1 cellular context compared by ENCODE assay signal in the genomic region with DNA sequence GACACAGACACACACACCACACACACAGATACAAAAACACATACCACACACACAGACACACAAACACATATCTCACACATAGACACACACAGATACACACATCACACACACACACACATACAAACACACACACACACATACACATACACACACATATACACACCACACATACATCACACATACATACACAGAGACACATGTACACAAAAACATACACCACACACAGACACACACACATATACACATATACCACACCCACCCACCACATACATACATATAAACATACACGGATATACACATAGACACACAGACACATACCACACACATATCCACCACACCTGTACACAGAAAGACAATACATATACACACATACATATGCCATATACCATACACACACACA.
TF ChIP-seq lines count a peak whose summit lies in the region.

No MANE protein-coding gene starts in this region.

TF ChIP-seq in HepG2, 621 proteins besides CTCF, POLR2A, EP300 and RAD21 (continued from another document and continues in another):
- TF ChIP-seq, protein P1, sequence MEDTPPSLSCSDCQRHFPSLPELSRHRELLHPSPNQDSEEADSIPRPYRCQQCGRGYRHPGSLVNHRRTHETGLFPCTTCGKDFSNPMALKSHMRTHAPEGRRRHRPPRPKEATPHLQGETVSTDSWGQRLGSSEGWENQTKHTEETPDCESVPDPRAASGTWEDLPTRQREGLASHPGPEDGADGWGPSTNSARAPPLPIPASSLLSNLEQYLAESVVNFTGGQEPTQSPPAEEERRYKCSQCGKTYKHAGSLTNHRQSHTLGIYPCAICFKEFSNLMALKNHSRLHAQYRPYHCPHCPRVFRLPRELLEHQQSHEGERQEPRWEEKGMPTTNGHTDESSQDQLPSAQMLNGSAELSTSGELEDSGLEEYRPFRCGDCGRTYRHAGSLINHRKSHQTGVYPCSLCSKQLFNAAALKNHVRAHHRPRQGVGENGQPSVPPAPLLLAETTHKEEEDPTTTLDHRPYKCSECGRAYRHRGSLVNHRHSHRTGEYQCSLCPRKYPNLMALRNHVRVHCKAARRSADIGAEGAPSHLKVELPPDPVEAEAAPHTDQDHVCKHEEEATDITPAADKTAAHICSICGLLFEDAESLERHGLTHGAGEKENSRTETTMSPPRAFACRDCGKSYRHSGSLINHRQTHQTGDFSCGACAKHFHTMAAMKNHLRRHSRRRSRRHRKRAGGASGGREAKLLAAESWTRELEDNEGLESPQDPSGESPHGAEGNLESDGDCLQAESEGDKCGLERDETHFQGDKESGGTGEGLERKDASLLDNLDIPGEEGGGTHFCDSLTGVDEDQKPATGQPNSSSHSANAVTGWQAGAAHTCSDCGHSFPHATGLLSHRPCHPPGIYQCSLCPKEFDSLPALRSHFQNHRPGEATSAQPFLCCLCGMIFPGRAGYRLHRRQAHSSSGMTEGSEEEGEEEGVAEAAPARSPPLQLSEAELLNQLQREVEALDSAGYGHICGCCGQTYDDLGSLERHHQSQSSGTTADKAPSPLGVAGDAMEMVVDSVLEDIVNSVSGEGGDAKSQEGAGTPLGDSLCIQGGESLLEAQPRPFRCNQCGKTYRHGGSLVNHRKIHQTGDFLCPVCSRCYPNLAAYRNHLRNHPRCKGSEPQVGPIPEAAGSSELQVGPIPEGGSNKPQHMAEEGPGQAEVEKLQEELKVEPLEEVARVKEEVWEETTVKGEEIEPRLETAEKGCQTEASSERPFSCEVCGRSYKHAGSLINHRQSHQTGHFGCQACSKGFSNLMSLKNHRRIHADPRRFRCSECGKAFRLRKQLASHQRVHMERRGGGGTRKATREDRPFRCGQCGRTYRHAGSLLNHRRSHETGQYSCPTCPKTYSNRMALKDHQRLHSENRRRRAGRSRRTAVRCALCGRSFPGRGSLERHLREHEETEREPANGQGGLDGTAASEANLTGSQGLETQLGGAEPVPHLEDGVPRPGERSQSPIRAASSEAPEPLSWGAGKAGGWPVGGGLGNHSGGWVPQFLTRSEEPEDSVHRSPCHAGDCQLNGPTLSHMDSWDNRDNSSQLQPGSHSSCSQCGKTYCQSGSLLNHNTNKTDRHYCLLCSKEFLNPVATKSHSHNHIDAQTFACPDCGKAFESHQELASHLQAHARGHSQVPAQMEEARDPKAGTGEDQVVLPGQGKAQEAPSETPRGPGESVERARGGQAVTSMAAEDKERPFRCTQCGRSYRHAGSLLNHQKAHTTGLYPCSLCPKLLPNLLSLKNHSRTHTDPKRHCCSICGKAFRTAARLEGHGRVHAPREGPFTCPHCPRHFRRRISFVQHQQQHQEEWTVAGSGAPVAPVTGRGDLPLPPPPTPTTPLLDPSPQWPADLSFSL (CRISPR knock-in tag; IDR thresholded peaks at IDR 0.05), result peak; percentile 73; the same call in 1 of the 2 replicates
- no peak for TF ChIP-seq ATAD3A (CRISPR knock-in tag; IDR thresholded peaks at IDR 0.05)
- no peak for TF ChIP-seq SSRP1 (CRISPR knock-in tag; IDR thresholded peaks at IDR 0.05)
- TF ChIP-seq PHB2 (IDR thresholded peaks at IDR 0.05; ENCODE audit: partially characterized antibody), result peak; percentile 25
- TF ChIP-seq SOX13 (IDR thresholded peaks at IDR 0.05), result no peak
- TF ChIP-seq SOX13 (CRISPR knock-in tag; conservative IDR thresholded peaks at IDR 0.05 in 1 of 2, IDR thresholded peaks at IDR 0.05 in 1 of 2), result no peak
- TF ChIP-seq ZNF616 (CRISPR knock-in tag; IDR thresholded peaks at IDR 0.05; ENCODE audit: low read depth), result no peak
- TF ChIP-seq, protein P2, sequence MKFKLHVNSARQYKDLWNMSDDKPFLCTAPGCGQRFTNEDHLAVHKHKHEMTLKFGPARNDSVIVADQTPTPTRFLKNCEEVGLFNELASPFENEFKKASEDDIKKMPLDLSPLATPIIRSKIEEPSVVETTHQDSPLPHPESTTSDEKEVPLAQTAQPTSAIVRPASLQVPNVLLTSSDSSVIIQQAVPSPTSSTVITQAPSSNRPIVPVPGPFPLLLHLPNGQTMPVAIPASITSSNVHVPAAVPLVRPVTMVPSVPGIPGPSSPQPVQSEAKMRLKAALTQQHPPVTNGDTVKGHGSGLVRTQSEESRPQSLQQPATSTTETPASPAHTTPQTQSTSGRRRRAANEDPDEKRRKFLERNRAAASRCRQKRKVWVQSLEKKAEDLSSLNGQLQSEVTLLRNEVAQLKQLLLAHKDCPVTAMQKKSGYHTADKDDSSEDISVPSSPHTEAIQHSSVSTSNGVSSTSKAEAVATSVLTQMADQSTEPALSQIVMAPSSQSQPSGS (CRISPR knock-in tag; IDR thresholded peaks at IDR 0.05), result no peak
- no peak for TF ChIP-seq GFI1 (CRISPR knock-in tag; IDR thresholded peaks at IDR 0.05; ENCODE audit: borderline replicate concordance)
- TF ChIP-seq, protein P3, sequence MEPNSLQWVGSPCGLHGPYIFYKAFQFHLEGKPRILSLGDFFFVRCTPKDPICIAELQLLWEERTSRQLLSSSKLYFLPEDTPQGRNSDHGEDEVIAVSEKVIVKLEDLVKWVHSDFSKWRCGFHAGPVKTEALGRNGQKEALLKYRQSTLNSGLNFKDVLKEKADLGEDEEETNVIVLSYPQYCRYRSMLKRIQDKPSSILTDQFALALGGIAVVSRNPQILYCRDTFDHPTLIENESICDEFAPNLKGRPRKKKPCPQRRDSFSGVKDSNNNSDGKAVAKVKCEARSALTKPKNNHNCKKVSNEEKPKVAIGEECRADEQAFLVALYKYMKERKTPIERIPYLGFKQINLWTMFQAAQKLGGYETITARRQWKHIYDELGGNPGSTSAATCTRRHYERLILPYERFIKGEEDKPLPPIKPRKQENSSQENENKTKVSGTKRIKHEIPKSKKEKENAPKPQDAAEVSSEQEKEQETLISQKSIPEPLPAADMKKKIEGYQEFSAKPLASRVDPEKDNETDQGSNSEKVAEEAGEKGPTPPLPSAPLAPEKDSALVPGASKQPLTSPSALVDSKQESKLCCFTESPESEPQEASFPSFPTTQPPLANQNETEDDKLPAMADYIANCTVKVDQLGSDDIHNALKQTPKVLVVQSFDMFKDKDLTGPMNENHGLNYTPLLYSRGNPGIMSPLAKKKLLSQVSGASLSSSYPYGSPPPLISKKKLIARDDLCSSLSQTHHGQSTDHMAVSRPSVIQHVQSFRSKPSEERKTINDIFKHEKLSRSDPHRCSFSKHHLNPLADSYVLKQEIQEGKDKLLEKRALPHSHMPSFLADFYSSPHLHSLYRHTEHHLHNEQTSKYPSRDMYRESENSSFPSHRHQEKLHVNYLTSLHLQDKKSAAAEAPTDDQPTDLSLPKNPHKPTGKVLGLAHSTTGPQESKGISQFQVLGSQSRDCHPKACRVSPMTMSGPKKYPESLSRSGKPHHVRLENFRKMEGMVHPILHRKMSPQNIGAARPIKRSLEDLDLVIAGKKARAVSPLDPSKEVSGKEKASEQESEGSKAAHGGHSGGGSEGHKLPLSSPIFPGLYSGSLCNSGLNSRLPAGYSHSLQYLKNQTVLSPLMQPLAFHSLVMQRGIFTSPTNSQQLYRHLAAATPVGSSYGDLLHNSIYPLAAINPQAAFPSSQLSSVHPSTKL (CRISPR knock-in tag; IDR thresholded peaks at IDR 0.05), result no peak
- 0 out of 2 replicates have a peak, but pooled peaks have one; percentile 5 for TF ChIP-seq NONO (IDR thresholded peaks at IDR 0.05)
- TF ChIP-seq NONO (CRISPR knock-in tag; conservative IDR thresholded peaks at IDR 0.05), result no peak
- no peak for TF ChIP-seq ZIK1 (CRISPR knock-in tag; IDR thresholded peaks at IDR 0.05; ENCODE audit: borderline replicate concordance, low read depth)
- TF ChIP-seq, protein P4, sequence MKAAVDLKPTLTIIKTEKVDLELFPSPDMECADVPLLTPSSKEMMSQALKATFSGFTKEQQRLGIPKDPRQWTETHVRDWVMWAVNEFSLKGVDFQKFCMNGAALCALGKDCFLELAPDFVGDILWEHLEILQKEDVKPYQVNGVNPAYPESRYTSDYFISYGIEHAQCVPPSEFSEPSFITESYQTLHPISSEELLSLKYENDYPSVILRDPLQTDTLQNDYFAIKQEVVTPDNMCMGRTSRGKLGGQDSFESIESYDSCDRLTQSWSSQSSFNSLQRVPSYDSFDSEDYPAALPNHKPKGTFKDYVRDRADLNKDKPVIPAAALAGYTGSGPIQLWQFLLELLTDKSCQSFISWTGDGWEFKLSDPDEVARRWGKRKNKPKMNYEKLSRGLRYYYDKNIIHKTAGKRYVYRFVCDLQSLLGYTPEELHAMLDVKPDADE (CRISPR knock-in tag; IDR thresholded peaks at IDR 0.05), result no peak
- no peak for TF ChIP-seq HNRNPK (IDR thresholded peaks at IDR 0.05; ENCODE audit: low read depth, low read length, poor library complexity, severe bottlenecking)
- TF ChIP-seq, protein P5, sequence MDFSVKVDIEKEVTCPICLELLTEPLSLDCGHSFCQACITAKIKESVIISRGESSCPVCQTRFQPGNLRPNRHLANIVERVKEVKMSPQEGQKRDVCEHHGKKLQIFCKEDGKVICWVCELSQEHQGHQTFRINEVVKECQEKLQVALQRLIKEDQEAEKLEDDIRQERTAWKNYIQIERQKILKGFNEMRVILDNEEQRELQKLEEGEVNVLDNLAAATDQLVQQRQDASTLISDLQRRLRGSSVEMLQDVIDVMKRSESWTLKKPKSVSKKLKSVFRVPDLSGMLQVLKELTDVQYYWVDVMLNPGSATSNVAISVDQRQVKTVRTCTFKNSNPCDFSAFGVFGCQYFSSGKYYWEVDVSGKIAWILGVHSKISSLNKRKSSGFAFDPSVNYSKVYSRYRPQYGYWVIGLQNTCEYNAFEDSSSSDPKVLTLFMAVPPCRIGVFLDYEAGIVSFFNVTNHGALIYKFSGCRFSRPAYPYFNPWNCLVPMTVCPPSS (IDR thresholded peaks at IDR 0.05), result peak; percentile 78; the same call in 1 of the 2 replicates
- peak; percentile 63; the same call in 1 of the 2 replicates for TF ChIP-seq SOX6 (IDR thresholded peaks at IDR 0.05)
- no peak for TF ChIP-seq SOX6 (CRISPR knock-in tag; IDR thresholded peaks at IDR 0.05)
- no peak for TF ChIP-seq MYNN (CRISPR knock-in tag; IDR thresholded peaks at IDR 0.05; ENCODE audit: low read depth)
- TF ChIP-seq TCF7L2 (IDR thresholded peaks at IDR 0.05; ENCODE audit: low read depth, low read length), result no peak
- no peak for TF ChIP-seq NR1H2 (CRISPR knock-in tag; IDR thresholded peaks at IDR 0.05; ENCODE audit: borderline replicate concordance, low read depth)
- 0 out of 2 replicates have a peak, but pooled peaks have one; percentile 82 for TF ChIP-seq IKZF1 (IDR thresholded peaks at IDR 0.05)
- TF ChIP-seq JUNB (CRISPR knock-in tag; IDR thresholded peaks at IDR 0.05; ENCODE audit: borderline replicate concordance), result 0 out of 2 replicates have a peak, but pooled peaks have one; percentile 43
- TF ChIP-seq ELF4 (CRISPR knock-in tag; IDR thresholded peaks at IDR 0.05; ENCODE audit: borderline replicate concordance), result no peak
- TF ChIP-seq, protein P6, sequence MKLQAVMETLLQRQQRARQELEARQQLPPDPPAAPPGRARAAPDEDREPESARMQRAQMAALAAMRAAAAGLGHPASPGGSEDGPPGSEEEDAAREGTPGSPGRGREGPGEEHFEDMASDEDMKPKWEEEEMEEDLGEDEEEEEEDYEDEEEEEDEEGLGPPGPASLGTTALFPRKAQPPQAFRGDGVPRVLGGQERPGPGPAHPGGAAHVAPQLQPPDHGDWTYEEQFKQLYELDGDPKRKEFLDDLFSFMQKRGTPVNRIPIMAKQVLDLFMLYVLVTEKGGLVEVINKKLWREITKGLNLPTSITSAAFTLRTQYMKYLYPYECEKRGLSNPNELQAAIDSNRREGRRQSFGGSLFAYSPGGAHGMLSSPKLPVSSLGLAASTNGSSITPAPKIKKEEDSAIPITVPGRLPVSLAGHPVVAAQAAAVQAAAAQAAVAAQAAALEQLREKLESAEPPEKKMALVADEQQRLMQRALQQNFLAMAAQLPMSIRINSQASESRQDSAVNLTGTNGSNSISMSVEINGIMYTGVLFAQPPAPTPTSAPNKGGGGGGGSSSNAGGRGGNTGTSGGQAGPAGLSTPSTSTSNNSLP (IDR thresholded peaks at IDR 0.05; ENCODE audit: low read depth, low read length), result no peak
- no peak for TF ChIP-seq FIP1L1 (IDR thresholded peaks at IDR 0.05; ENCODE audit: borderline replicate concordance, insufficient read depth, low read depth, low read length)
- TF ChIP-seq BRD4 (CRISPR knock-in tag; IDR thresholded peaks at IDR 0.05), result no peak
- TF ChIP-seq ATM (IDR thresholded peaks at IDR 0.05; ENCODE audit: borderline replicate concordance), result no peak
- TF ChIP-seq HOXD1 (CRISPR knock-in tag; IDR thresholded peaks at IDR 0.05), result no peak
- no peak for TF ChIP-seq KDM6A (CRISPR knock-in tag; IDR thresholded peaks at IDR 0.05; ENCODE audit: low read depth)
- TF ChIP-seq MATR3 (CRISPR knock-in tag; IDR thresholded peaks at IDR 0.05), result no peak
- TF ChIP-seq ZNF772 (CRISPR knock-in tag; IDR thresholded peaks at IDR 0.05), result no peak
- TF ChIP-seq CBX2 (IDR thresholded peaks at IDR 0.05; ENCODE audit: low read depth, low read length), result no peak
- no peak for TF ChIP-seq CBX2 (CRISPR knock-in tag; IDR thresholded peaks at IDR 0.05; ENCODE audit: low read depth)
- 0 out of 2 replicates have a peak, but pooled peaks have one; percentile 68 for TF ChIP-seq PLRG1 (conservative IDR thresholded peaks at IDR 0.05)
- TF ChIP-seq ZNF180 (CRISPR knock-in tag; IDR thresholded peaks at IDR 0.05; ENCODE audit: borderline replicate concordance, low read depth), result no peak
- TF ChIP-seq ELF1 (CRISPR knock-in tag; IDR thresholded peaks at IDR 0.05), result no peak
- TF ChIP-seq ZNF552 (CRISPR knock-in tag; IDR thresholded peaks at IDR 0.05; ENCODE audit: borderline replicate concordance), result no peak
- TF ChIP-seq ATF7 (IDR thresholded peaks at IDR 0.05), result peak; percentile 16; the same call in 1 of the 2 replicates
- no peak for TF ChIP-seq ATF7 (CRISPR knock-in tag; IDR thresholded peaks at IDR 0.05)
- TF ChIP-seq, protein P7, sequence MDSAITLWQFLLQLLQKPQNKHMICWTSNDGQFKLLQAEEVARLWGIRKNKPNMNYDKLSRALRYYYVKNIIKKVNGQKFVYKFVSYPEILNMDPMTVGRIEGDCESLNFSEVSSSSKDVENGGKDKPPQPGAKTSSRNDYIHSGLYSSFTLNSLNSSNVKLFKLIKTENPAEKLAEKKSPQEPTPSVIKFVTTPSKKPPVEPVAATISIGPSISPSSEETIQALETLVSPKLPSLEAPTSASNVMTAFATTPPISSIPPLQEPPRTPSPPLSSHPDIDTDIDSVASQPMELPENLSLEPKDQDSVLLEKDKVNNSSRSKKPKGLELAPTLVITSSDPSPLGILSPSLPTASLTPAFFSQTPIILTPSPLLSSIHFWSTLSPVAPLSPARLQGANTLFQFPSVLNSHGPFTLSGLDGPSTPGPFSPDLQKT (CRISPR knock-in tag; IDR thresholded peaks at IDR 0.05; ENCODE audit: borderline replicate concordance), result no peak
- TF ChIP-seq NFE2 (CRISPR knock-in tag; IDR thresholded peaks at IDR 0.05), result no peak
- no peak for TF ChIP-seq SP2 (CRISPR knock-in tag; IDR thresholded peaks at IDR 0.05)
- TF ChIP-seq, protein P8, sequence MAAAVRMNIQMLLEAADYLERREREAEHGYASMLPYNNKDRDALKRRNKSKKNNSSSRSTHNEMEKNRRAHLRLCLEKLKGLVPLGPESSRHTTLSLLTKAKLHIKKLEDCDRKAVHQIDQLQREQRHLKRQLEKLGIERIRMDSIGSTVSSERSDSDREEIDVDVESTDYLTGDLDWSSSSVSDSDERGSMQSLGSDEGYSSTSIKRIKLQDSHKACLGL (CRISPR knock-in tag; IDR thresholded peaks at IDR 0.05), result no peak
- no peak for TF ChIP-seq KAT7 (CRISPR knock-in tag; IDR thresholded peaks at IDR 0.05; ENCODE audit: borderline replicate concordance)
- TF ChIP-seq ZNF577 (CRISPR knock-in tag; IDR thresholded peaks at IDR 0.05; ENCODE audit: borderline replicate concordance, low read depth), result no peak
- peak; percentile 79; the same call in 1 of the 2 replicates for TF ChIP-seq NBN (conservative IDR thresholded peaks at IDR 0.05)
